2 cellular contexts compared by ENCODE assay signal in genomic region chr12:75638792-75639191, GRCh38.
TF ChIP-seq lines count a peak whose summit lies in the region.

No MANE protein-coding gene starts in this region.

TF ChIP-seq in IMR-90, 13 proteins besides CTCF, POLR2A, EP300 and RAD21:
- TF ChIP-seq BHLHE40 (IDR thresholded peaks at IDR 0.05; ENCODE audit: low read depth, low read length): no peak
- TF ChIP-seq CEBPB (IDR thresholded peaks at IDR 0.05; ENCODE audit: low read depth, low read length): no peak
- no peak for TF ChIP-seq ELK1 (IDR thresholded peaks at IDR 0.05; ENCODE audit: borderline replicate concordance, low read depth, low read length)
- TF ChIP-seq RCOR1 (IDR thresholded peaks at IDR 0.05; ENCODE audit: insufficient replicate concordance, low read length): no peak
- no peak for TF ChIP-seq MAFK (IDR thresholded peaks at IDR 0.05; ENCODE audit: low read depth, low read length)
- TF ChIP-seq, protein P1, sequence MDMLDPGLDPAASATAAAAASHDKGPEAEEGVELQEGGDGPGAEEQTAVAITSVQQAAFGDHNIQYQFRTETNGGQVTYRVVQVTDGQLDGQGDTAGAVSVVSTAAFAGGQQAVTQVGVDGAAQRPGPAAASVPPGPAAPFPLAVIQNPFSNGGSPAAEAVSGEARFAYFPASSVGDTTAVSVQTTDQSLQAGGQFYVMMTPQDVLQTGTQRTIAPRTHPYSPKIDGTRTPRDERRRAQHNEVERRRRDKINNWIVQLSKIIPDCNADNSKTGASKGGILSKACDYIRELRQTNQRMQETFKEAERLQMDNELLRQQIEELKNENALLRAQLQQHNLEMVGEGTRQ (IDR thresholded peaks at IDR 0.05; ENCODE audit: low read depth, low read length): no peak
- TF ChIP-seq MAZ (IDR thresholded peaks at IDR 0.05; ENCODE audit: borderline replicate concordance, low read depth, low read length): no peak
- TF ChIP-seq SMC3 (IDR thresholded peaks at IDR 0.05; ENCODE audit: low read depth, low read length): no peak
- no peak for TF ChIP-seq FOS (IDR thresholded peaks at IDR 0.05; ENCODE audit: low read depth, low read length)
- TF ChIP-seq RFX5 (IDR thresholded peaks at IDR 0.05; ENCODE audit: low read depth, low read length): no peak
- no peak for TF ChIP-seq CHD1 (IDR thresholded peaks at IDR 0.05; ENCODE audit: low read depth, low read length)

TF ChIP-seq in SK-N-SH, 30 proteins besides CTCF, POLR2A, EP300 and RAD21:
- TF ChIP-seq MXI1 (IDR thresholded peaks at IDR 0.05; ENCODE audit: low read depth, low read length) (no peak), RCOR1 (IDR thresholded peaks at IDR 0.05; ENCODE audit: low read length) (no peak), RFX5 (IDR thresholded peaks at IDR 0.05; ENCODE audit: low read length) (no peak), REST (IDR thresholded peaks at IDR 0.05; ENCODE audit: low read depth, low read length) (no peak), FOXJ3 (CRISPR knock-in tag; IDR thresholded peaks at IDR 0.05) (no peak), IRF3 (IDR thresholded peaks at IDR 0.05; ENCODE audit: low read depth, low read length) (no peak), MEF2A (IDR thresholded peaks at IDR 0.05; ENCODE audit: borderline replicate concordance, low read depth) (no peak), PBX3 (IDR thresholded peaks at IDR 0.05) (no peak), JUND (IDR thresholded peaks at IDR 0.05) (no peak), SMC3 (IDR thresholded peaks at IDR 0.05; ENCODE audit: low read depth, low read length) (no peak), YY1 (IDR thresholded peaks at IDR 0.05; ENCODE audit: low read depth) (no peak), TEAD4 (IDR thresholded peaks at IDR 0.05; ENCODE audit: borderline replicate concordance, insufficient read depth) (no peak), CHD2 (IDR thresholded peaks at IDR 0.05; ENCODE audit: low read length, partially characterized antibody) (no peak)
TF ChIP-seq in SK-N-SH: peak in this region for 0.
